In the genomic region with DNA sequence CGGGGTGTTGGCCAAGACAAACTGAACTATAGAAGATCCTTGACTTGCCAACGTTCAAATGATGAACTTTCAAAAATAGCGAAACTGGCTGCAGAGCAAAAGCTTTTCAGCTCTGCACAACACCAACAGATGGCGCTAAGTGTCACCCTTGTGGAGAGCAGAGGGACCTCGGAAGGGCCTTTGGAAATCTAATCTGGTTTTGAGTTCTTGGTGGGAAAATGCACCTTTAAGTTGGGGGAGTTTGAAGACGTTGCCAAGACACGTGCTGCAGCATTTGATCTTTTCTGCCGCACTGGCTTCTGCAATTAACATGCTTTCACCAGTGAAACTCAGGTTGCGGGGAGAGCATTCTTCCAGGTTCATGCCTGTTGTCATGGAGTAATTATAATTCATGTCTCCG, we compare ENCODE assay signal across 8 cellular contexts. TPM values are rescaled to one million over a fixed set of nuclear protein-coding genes. Genes with fewer than 3 reads are reported as not detected.
DNase-seq lines count a peak whose midpoint lies in the region; ATAC-seq and TF ChIP-seq lines count a peak whose summit lies in the region.

No MANE protein-coding gene starts in this region.

- no peak overlapping the region for H3K4me3 ChIP-seq in HEK293 (ENCODE audit: low read depth, low read length)
- no peak overlapping the region for H3K4me3 ChIP-seq in SJCRH30

- peaks cover 4% of the 10 kb centered on the region for H3K36me3 Mint-ChIP-seq in T-helper 17 cell (ENCODE audit: low read depth)

- ATAC-seq in T-helper 17 cell (no peak), GM19455 (IDR thresholded peaks at IDR 0.05; ENCODE audit: unreplicated experiment) (no peak), GM21528 (IDR thresholded peaks at IDR 0.05; ENCODE audit: low FRiP score, unreplicated experiment) (no peak), Right ventricle myocardium inferior (no peak)

- intact Hi-C loops in head of caudate nucleus (cut with DNase I): no loop called here
- intact Hi-C loops in Right ventricle myocardium inferior (cut with DNase I): no loop called here

- peaks cover 6% of the 10 kb centered on the region for H3K4me1 Mint-ChIP-seq in T-helper 17 cell

- H3K4me1 ChIP-seq in HEK293 (ENCODE audit: control insufficient read depth, insufficient read depth, low read length): no peaks in the 10 kb centered on the region
- no peaks in the 10 kb centered on the region for H3K4me1 ChIP-seq in SJCRH30

- H3K9me3 ChIP-seq in HEK293 (ENCODE audit: control insufficient read depth, insufficient read depth, low read depth, low read length) (no peaks in the 10 kb centered on the region), SJCRH30 (replicated peaks) (no peaks in the 10 kb centered on the region), T-helper 17 cell (ENCODE audit: control insufficient read depth, low read length, poor library complexity, severe bottlenecking) (no peaks in the 10 kb centered on the region)

- no peak overlapping the region for H3K27ac Mint-ChIP-seq in T-helper 17 cell

- POLR2A ChIA-PET in HEK293 (lab: Yijun Ruan, JAX): interaction anchor here (0.7 kb wide), 1 partner anchor 27 kb away, joined by 3 read pairs; a partner anchor contains a TSS

- no peaks in the 10 kb centered on the region for H3K27me3 ChIP-seq in SJCRH30

- H3K27ac ChIP-seq in HEK293 (ENCODE audit: extremely low read depth, low read depth, low read length) (no peak overlapping the region), SJCRH30 (no peak overlapping the region)

- H3K4me3 Mint-ChIP-seq in T-helper 17 cell: no peak overlapping the region

- H3K27me3 Mint-ChIP-seq in T-helper 17 cell: peaks cover 36% of the 10 kb centered on the region

- TF ChIP-seq CTCF in HEK293 (tag by site-specific recombination; IDR thresholded peaks at IDR 0.05): 0 out of 2 replicates have a peak, but pooled peaks have one; percentile 19

- DNase-seq in COLO668 (lab: John Stamatoyannopoulos, UW; ENCODE audit: unreplicated experiment) (peak; percentile 2), SJCRH30 (peak; percentile 63 to 74), head of caudate nucleus (peak in 33 of 42 donors; percentile 7 to 70 (median 34)), T-helper 17 cell (no peak), Right ventricle myocardium inferior (ENCODE audit: missing footprints) (no peak)

- CTCF ChIA-PET in HEK293 (lab: Yijun Ruan, JAX): interaction anchor here (0.6 to 2.2 kb wide), 11 partner anchors 10 to 716 kb away, joined by 3 to 14 read pairs (median 4); no protein-coding TSS in a partner anchor

- no peaks in the 10 kb centered on the region for H3K36me3 ChIP-seq in HEK293 (ENCODE audit: control insufficient read depth in 2 of 2, insufficient read depth in 1 of 2, low read length in 2 of 2)
- H3K36me3 ChIP-seq in SJCRH30: no peaks in the 10 kb centered on the region

TF ChIP-seq in HEK293, 187 proteins besides CTCF, POLR2A, EP300 and RAD21:
- TF ChIP-seq ZNF747 (tag by site-specific recombination; IDR thresholded peaks at IDR 0.05): no peak

RNA-seq across cellular contexts. Expression of a gene that starts 26.3 kb away (rescaled TPM):
- 63.9 and 76.5 TPM in 2 replicates for total RNA-seq in SJCRH30 (2014; rRNA removed; shearing (Covaris generic))
- total RNA-seq in T-helper 17 cell: 10 to 100 TPM; 31.6 to 35.3 TPM
- 10.8 TPM for total RNA-seq in Right ventricle myocardium inferior

Comparison
In these comparisons a context has a peak if more than half of its experiments do, and no peak if none do; other contexts are left out.
1. DNase-seq: peak in COLO668 (single experiment), SJCRH30 (2 of 2) and head of caudate nucleus (33 of 42); none in T-helper 17 cell (0 of 3) and Right ventricle myocardium inferior (single experiment).